17 cellular contexts compared by ENCODE assay signal in the genomic region with DNA sequence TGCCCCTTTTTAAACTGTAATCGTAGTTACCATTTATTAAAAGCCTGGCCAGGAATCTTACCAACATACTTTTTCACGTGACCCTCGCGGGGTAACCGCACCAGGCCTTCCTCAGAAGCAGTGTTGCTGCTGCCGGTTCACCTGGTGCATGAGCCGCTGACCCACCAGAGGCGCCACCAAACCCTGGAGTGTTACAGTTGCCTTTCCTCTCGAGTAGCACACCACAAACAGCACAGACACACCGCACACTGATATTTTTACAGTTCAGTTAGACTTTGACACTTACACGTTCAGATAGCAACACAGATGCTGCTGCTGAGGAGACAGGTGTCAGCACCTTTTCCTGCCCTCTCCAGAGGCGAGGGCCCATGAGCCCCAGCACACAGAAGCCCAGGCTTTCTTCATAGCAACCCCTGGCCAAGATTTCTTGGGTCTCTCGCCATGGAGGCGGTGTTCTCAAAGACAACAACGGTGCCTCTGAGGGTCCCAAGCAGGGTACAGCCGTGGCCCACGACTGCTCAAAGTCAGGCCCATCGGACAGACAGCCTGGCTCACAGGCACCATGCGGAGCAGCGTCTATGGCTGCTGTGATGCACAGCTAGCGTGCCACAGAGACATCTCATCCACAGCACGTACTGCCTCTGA.
A peak's percentile ranks its signal among the peaks of the same experiment; 100 is the strongest.
DNase-seq lines count a peak whose midpoint lies in the region; ATAC-seq and TF ChIP-seq lines count a peak whose summit lies in the region.
"Had no signal": no experiment of that assay in that cellular context is flagged by ENCODE, and none has a peak within 500 bp of the region (broad histone marks: within the 10 kb centered on the region; RNA-seq: fewer than 3 reads in every experiment).

No MANE protein-coding gene starts in this region.

- peaks cover 7% of the 10 kb centered on the region for H3K4me1 Mint-ChIP-seq in Caco-2 (ENCODE audit: low read depth, unreplicated experiment)
- H3K4me1 Mint-ChIP-seq: IgD-negative memory B cell, T-cell had no signal

- peaks cover 34% of the 10 kb centered on the region for H3F3A ChIP-seq in MM.1S (ENCODE audit: insufficient read depth, low read length)

- no peaks in the 10 kb centered on the region for H3K27me3 ChIP-seq in Caco-2 (replicated peaks; ENCODE audit: control insufficient read depth, insufficient read depth, low read length)
- H3K27me3 ChIP-seq in MM.1S (replicated peaks; ENCODE audit: insufficient read depth, low read length): no peaks in the 10 kb centered on the region
- no peaks in the 10 kb centered on the region for H3K27me3 ChIP-seq in hepatocyte
- H3K27me3 ChIP-seq: SJCRH30 had no signal

- H3K9ac ChIP-seq in MM.1S (ENCODE audit: low read length): peak overlapping the region; percentile 74

- H3K36me3 ChIP-seq in Caco-2 (ENCODE audit: control insufficient read depth, insufficient read depth, low read length): no peaks in the 10 kb centered on the region
- H3K36me3 ChIP-seq in MM.1S (replicated peaks; ENCODE audit: insufficient read depth, low read length): no peaks in the 10 kb centered on the region
- no peaks in the 10 kb centered on the region for H3K36me3 ChIP-seq in hepatocyte (replicated peaks; ENCODE audit: insufficient read depth, low read depth)
- H3K36me3 ChIP-seq: SJCRH30 had no signal

- peaks cover 18% of the 10 kb centered on the region for H3K9me3 ChIP-seq in Caco-2
- no peaks in the 10 kb centered on the region for H3K9me3 ChIP-seq in MM.1S (replicated peaks; ENCODE audit: insufficient read depth, low read length)
- H3K9me3 ChIP-seq in hepatocyte (ENCODE audit: low read depth): peaks cover 6% of the 10 kb centered on the region
- H3K9me3 ChIP-seq: SJCRH30 had no signal

- CTCF ChIA-PET in Caco-2 (lab: Charles Lee) (no interaction called here), HEK293T (lab: Yijun Ruan, JAX) (no interaction called here)

- no peak for ATAC-seq in GM21360 (IDR thresholded peaks at IDR 0.05; ENCODE audit: unreplicated experiment)
- ATAC-seq: Panc1, T-cell had no signal

- TF ChIP-seq CTCF in Caco-2 (IDR thresholded peaks at IDR 0.05; ENCODE audit: insufficient read depth in 1 of 2, low read depth in 1 of 2, low read length in 1 of 2, severe bottlenecking in 1 of 2, unreplicated experiment in 1 of 2) (no peak), MM.1S (IDR thresholded peaks at IDR 0.05; ENCODE audit: low read length) (peak; percentile 44), hepatocyte (IDR thresholded peaks at IDR 0.05; ENCODE audit: poor library complexity) (no peak)

- H3K4me1 ChIP-seq in Caco-2 (no peaks in the 10 kb centered on the region), MM.1S (ENCODE audit: low read length) (peaks cover 43% of the 10 kb centered on the region), hepatocyte (ENCODE audit: insufficient read depth) (no peaks in the 10 kb centered on the region)
- H3K4me1 ChIP-seq: SJCRH30 had no signal

- H3K4me3 ChIP-seq in Caco-2 (ENCODE audit: low read depth, low read length) (no peak overlapping the region), MM.1S (ENCODE audit: low read length) (no peak overlapping the region), hepatocyte (no peak overlapping the region)
- H3K4me3 ChIP-seq: SJCRH30 had no signal

- no TSS peak for BruUV-seq in Caco-2 (replicated peaks; lab: Mats Ljungman, UMichigan)

- H3K79me2 ChIP-seq in MM.1S (ENCODE audit: low read length): peaks cover 31% of the 10 kb centered on the region
- peaks cover 92% of the 10 kb centered on the region for H3K79me2 ChIP-seq in hepatocyte

- peak overlapping the region; percentile 30 for H3K27ac Mint-ChIP-seq in Caco-2 (ENCODE audit: unreplicated experiment)
- H3K27ac Mint-ChIP-seq: IgD-negative memory B cell, T-cell had no signal

- peak overlapping the region; percentile 65 for H3K4me2 ChIP-seq in MM.1S (ENCODE audit: low read depth, low read length)
- H3K4me2 ChIP-seq in hepatocyte: no peak overlapping the region

- POLR2A ChIA-PET in Caco-2 (lab: Charles Lee): no interaction called here
- POLR2A ChIA-PET in HEK293T (lab: Yijun Ruan, JAX): no interaction called here

- intact Hi-C loops in Caco-2 (cut with micrococcal nuclease; ENCODE audit: unreplicated experiment) (no loop called here), posterior vena cava (cut with DNase I) (no loop called here)

- DNase-seq in Caco-2: no peak
- peak; percentile 90 for DNase-seq in MM.1S
- DNase-seq in hepatocyte (ENCODE audit: low spot score): peak; percentile 35
- peak; percentile 51 for DNase-seq in posterior vena cava (ENCODE audit: low spot score)
- DNase-seq in foreskin melanocyte: no peak
- DNase-seq in HEK293T (ENCODE audit: extremely low spot score): no peak
- DNase-seq: DMS79, HCEC 1CT, Karpas-422, NCI-H1417, NCI-H187, NCI-H2107, SJCRH30, T-cell had no signal

- H3K9me2 ChIP-seq in MM.1S (replicated peaks; ENCODE audit: insufficient read depth, low read length) (no peaks in the 10 kb centered on the region), hepatocyte (replicated peaks; ENCODE audit: insufficient read depth) (no peaks in the 10 kb centered on the region)

- no peaks in the 10 kb centered on the region for H4K20me1 ChIP-seq in MM.1S (ENCODE audit: insufficient read depth, low read length)
- H4K20me1 ChIP-seq in hepatocyte (ENCODE audit: insufficient read depth, poor library complexity, severe bottlenecking): peaks cover 12% of the 10 kb centered on the region

- no peak overlapping the region for H3K4me3 Mint-ChIP-seq in Caco-2 (ENCODE audit: unreplicated experiment)
- H3K4me3 Mint-ChIP-seq: IgD-negative memory B cell, T-cell had no signal

- WGBS in hepatocyte (ENCODE audit: low lambda C conversion rate, missing lambda C conversion rate): 93% methylated on average over 22 of the region's 22 CpGs

- H3K36me3 Mint-ChIP-seq in Caco-2 (ENCODE audit: insufficient read depth, unreplicated experiment): peaks cover 5% of the 10 kb centered on the region
- H3K36me3 Mint-ChIP-seq: T-cell had no signal

- no peaks in the 10 kb centered on the region for H3K27me3 Mint-ChIP-seq in Caco-2 (ENCODE audit: insufficient read depth, unreplicated experiment)

- H3K27ac ChIP-seq in MM.1S (ENCODE audit: low read length) (peak overlapping the region; percentile 95), hepatocyte (no peak overlapping the region)
- H3K27ac ChIP-seq: SJCRH30 had no signal

- peaks cover 43% of the 10 kb centered on the region for H3K9me3 Mint-ChIP-seq in Caco-2 (ENCODE audit: unreplicated experiment)

- H2AFZ ChIP-seq in MM.1S (ENCODE audit: low read length) (peak overlapping the region; percentile 32), hepatocyte (no peak overlapping the region)

TF ChIP-seq in HEK293T, 16 proteins besides CTCF, POLR2A, EP300 and RAD21:
- TF ChIP-seq BHLHE40 (IDR thresholded peaks at IDR 0.05; ENCODE audit: borderline replicate concordance): no peak
- TF ChIP-seq PKNOX1 (IDR thresholded peaks at IDR 0.05): no peak

Comparison
In these comparisons a context has a peak if more than half of its experiments do, and no peak if none do; other contexts are left out.
1. DNase-seq: peak in MM.1S (single experiment), hepatocyte (single experiment) and posterior vena cava (single experiment); none in Caco-2 (0 of 2), foreskin melanocyte (single experiment) and HEK293T (single experiment).